ENCODE assay signal across 32 cellular contexts in genomic region chr18:67268530-67268929, GRCh38.
"Had no signal": no experiment of that assay in that cellular context is flagged by ENCODE, and none has a peak within 500 bp of the region (broad histone marks: within the 10 kb centered on the region; RNA-seq: fewer than 3 reads in every experiment).

No MANE protein-coding gene starts in this region.

- H3K36me3 Mint-ChIP-seq: activated CD4-positive, alpha-beta memory T cell treated with anti-CD3 and anti-CD28 coated beads for 36 hours; activated naive CD4-positive, alpha-beta T cell treated with anti-CD3 and anti-CD28 coated beads, Interleukin-2, amount 10 ng/mL, durations not matched to agents 7 days and 5 days; activated naive CD4-positive, alpha-beta T cell treated with anti-CD3 and anti-CD28 coated beads, Interleukin-2, amount 50 U/mL, for 72 hours; activated naive CD8-positive, alpha-beta T cell treated with anti-CD3 and anti-CD28 coated beads, Interleukin-2, amount 10 ng/mL, durations not matched to agents 7 days and 5 days had no signal

- H3K27ac ChIP-seq: ascending aorta, brain microvascular endothelial cell, colonic mucosa, epithelial cell of prostate, esophagus squamous epithelium, gastroesophageal sphincter, heart right ventricle had no signal

- H3K27me3 Mint-ChIP-seq: activated CD4-positive, alpha-beta T cell treated with anti-CD3 and anti-CD28 coated beads, Interleukin-2, amount 10 ng/mL, durations not matched to agents 24 days and 14 days; activated naive CD8-positive, alpha-beta T cell treated with anti-CD3 and anti-CD28 coated beads, Interleukin-2, amount 10 ng/mL, durations not matched to agents 7 days and 5 days; activated T-cell treated with anti-CD3 and anti-CD28 coated beads, Interleukin-2, amount 50 U/mL, for 24 hours; T-helper 17 cell had no signal

- H3K9me3 ChIP-seq: ascending aorta, colonic mucosa, esophagus squamous epithelium, gastroesophageal sphincter had no signal

- FAIRE-seq: endometrium, endothelial cell of umbilical vein had no signal

- H3K27ac Mint-ChIP-seq: activated CD4-positive, alpha-beta memory T cell treated with anti-CD3 and anti-CD28 coated beads for 36 hours; activated CD4-positive, alpha-beta T cell treated with anti-CD3 and anti-CD28 coated beads for 36 hours; activated CD4-positive, alpha-beta T cell treated with anti-CD3 and anti-CD28 coated beads, Interleukin-2, amount 10 ng/mL, durations not matched to agents 24 days and 14 days; activated CD8-positive, alpha-beta memory T cell treated with anti-CD3 and anti-CD28 coated beads, Interleukin-2, amount 10 ng/mL, durations not matched to agents 7 days and 5 days; activated CD8-positive, alpha-beta T cell treated with anti-CD3 and anti-CD28 coated beads, Interleukin-2, amount 10 ng/mL, durations not matched to agents 7 days and 5 days; activated naive CD4-positive, alpha-beta T cell treated with anti-CD3 and anti-CD28 coated beads, Interleukin-2, amount 10 ng/mL, durations not matched to agents 7 days and 5 days; activated naive CD8-positive, alpha-beta T cell treated with anti-CD3 and anti-CD28 coated beads, Interleukin-2, amount 10 ng/mL, durations not matched to agents 7 days and 5 days; activated T-cell treated with anti-CD3 and anti-CD28 coated beads, Interleukin-2, amount 50 U/mL, for 24 hours; T-helper 17 cell; T-helper 2 cell treated with Interferon-gamma antibody and Interleukin-4, amounts not matched to agents 5 μg/mL and 100 μg/mL, for 36 hours had no signal

- DNase-seq: activated CD4-positive, alpha-beta memory T cell treated with anti-CD3 and anti-CD28 coated beads for 36 hours; activated CD4-positive, alpha-beta T cell treated with anti-CD3 and anti-CD28 coated beads, Interleukin-2, amount 10 ng/mL, durations not matched to agents 24 days and 14 days; activated CD4-positive, CD25-positive, alpha-beta regulatory T cell; activated CD4-positive, CD25-positive, alpha-beta regulatory T cell treated with anti-CD3 and anti-CD28 coated beads, Interleukin-2, amount 50 U/mL, for 72 hours; activated CD8-positive, alpha-beta memory T cell treated with anti-CD3 and anti-CD28 coated beads, Interleukin-2, amount 10 ng/mL, durations not matched to agents 7 days and 5 days; activated CD8-positive, alpha-beta memory T cell treated with anti-CD3 and anti-CD28 coated beads, Interleukin-2, amount 50 U/mL, for 4 hours; activated CD8-positive, alpha-beta T cell treated with anti-CD3 and anti-CD28 coated beads, Interleukin-2, amount 10 ng/mL, durations not matched to agents 7 days and 5 days; activated gamma-delta T cell; activated naive CD4-positive, alpha-beta T cell; activated naive CD4-positive, alpha-beta T cell treated with anti-CD3 and anti-CD28 coated beads, Interleukin-2, amount 10 ng/mL, durations not matched to agents 7 days and 5 days; activated naive CD8-positive, alpha-beta T cell treated with anti-CD3 and anti-CD28 coated beads, Interleukin-2, amount 10 ng/mL, durations not matched to agents 7 days and 5 days; activated T-cell treated with anti-CD3 and anti-CD28 coated beads, Interleukin-2, amount 50 U/mL, for 24 hours; brain microvascular endothelial cell; central memory CD4-positive, alpha-beta T cell; cerebellar nuclear complex; colonic mucosa; effector CD8-positive, alpha-beta T cell; esophagus squamous epithelium; foreskin melanocyte; heart right ventricle; SW 1271; T-helper 1 cell; T-helper 17 cell; T1000 had no signal

- H3K4me3 Mint-ChIP-seq: activated CD4-positive, alpha-beta memory T cell treated with anti-CD3 and anti-CD28 coated beads for 36 hours; activated CD4-positive, alpha-beta T cell treated with anti-CD3 and anti-CD28 coated beads for 36 hours; activated CD4-positive, alpha-beta T cell treated with anti-CD3 and anti-CD28 coated beads, Interleukin-2, amount 10 ng/mL, durations not matched to agents 24 days and 14 days; activated CD8-positive, alpha-beta memory T cell treated with anti-CD3 and anti-CD28 coated beads, Interleukin-2, amount 10 ng/mL, durations not matched to agents 7 days and 5 days; activated CD8-positive, alpha-beta T cell treated with anti-CD3 and anti-CD28 coated beads, Interleukin-2, amount 10 ng/mL, durations not matched to agents 7 days and 5 days; activated naive CD4-positive, alpha-beta T cell treated with anti-CD3 and anti-CD28 coated beads, Interleukin-2, amount 10 ng/mL, durations not matched to agents 7 days and 5 days; activated naive CD8-positive, alpha-beta T cell treated with anti-CD3 and anti-CD28 coated beads, Interleukin-2, amount 10 ng/mL, durations not matched to agents 7 days and 5 days; activated T-cell treated with anti-CD3 and anti-CD28 coated beads, Interleukin-2, amount 50 U/mL, for 24 hours; T-helper 17 cell; T-helper 2 cell treated with Interferon-gamma antibody and Interleukin-4, amounts not matched to agents 5 μg/mL and 100 μg/mL, for 36 hours had no signal

- H3K27me3 ChIP-seq: ascending aorta, brain microvascular endothelial cell, colonic mucosa, esophagus squamous epithelium, gastroesophageal sphincter, heart right ventricle had no signal

- H3K36me3 ChIP-seq: ascending aorta, brain microvascular endothelial cell, colonic mucosa, esophagus squamous epithelium, gastroesophageal sphincter, heart right ventricle had no signal

- H3K4me3 ChIP-seq: ascending aorta, colonic mucosa, esophagus squamous epithelium, gastroesophageal sphincter, heart right ventricle had no signal

- H3K4me1 ChIP-seq: colonic mucosa, gastroesophageal sphincter had no signal

- H3K9me3 Mint-ChIP-seq: activated CD4-positive, alpha-beta T cell treated with anti-CD3 and anti-CD28 coated beads, Interleukin-2, amount 10 ng/mL, durations not matched to agents 24 days and 14 days; activated naive CD4-positive, alpha-beta T cell treated with anti-CD3 and anti-CD28 coated beads, Interleukin-2, amount 10 ng/mL, durations not matched to agents 7 days and 5 days; activated naive CD4-positive, alpha-beta T cell treated with anti-CD3 and anti-CD28 coated beads, Interleukin-2, amount 50 U/mL, for 72 hours; activated T-cell treated with anti-CD3 and anti-CD28 coated beads, Interleukin-2, amount 50 U/mL, for 24 hours had no signal

- ATAC-seq: activated CD8-positive, alpha-beta memory T cell treated with anti-CD3 and anti-CD28 coated beads, Interleukin-2, amount 10 ng/mL, durations not matched to agents 7 days and 5 days; activated CD8-positive, alpha-beta T cell treated with anti-CD3 and anti-CD28 coated beads, Interleukin-2, amount 10 ng/mL, durations not matched to agents 7 days and 5 days; gastroesophageal sphincter; heart right ventricle; T-helper 17 cell had no signal
